ENCODE assay signal across 15 cellular contexts in genomic region chr1:14606632-14607031, GRCh38. TPM values are rescaled to one million over a fixed set of nuclear protein-coding genes. Genes with fewer than 3 reads are reported as not detected.
DNase-seq lines count a peak whose midpoint lies in the region; ATAC-seq and TF ChIP-seq lines count a peak whose summit lies in the region.
"Had no signal": no experiment of that assay in that cellular context is flagged by ENCODE, and none has a peak within 500 bp of the region (broad histone marks: within the 10 kb centered on the region; RNA-seq: fewer than 3 reads in every experiment).

No MANE protein-coding gene starts in this region.

- H3K4me3 ChIP-seq in GM23338 (no peak overlapping the region), adipocyte (ENCODE audit: low read length) (no peak overlapping the region), left lung (no peak overlapping the region)
- H3K4me3 ChIP-seq: ascending aorta, esophagus muscularis mucosa had no signal

- H4K20me1 ChIP-seq in GM23338 (replicated peaks; ENCODE audit: insufficient read depth), result peaks cover under 1% of the 10 kb centered on the region; the same call in 1 of the 2 replicates

- no peaks in the 10 kb centered on the region for H3K27me3 ChIP-seq in GM23338 (ENCODE audit: insufficient read depth)
- peaks cover 3% of the 10 kb centered on the region for H3K27me3 ChIP-seq in adipocyte (replicated peaks; ENCODE audit: control insufficient read depth, insufficient read depth, low read length)
- peaks cover 5 to 24% of the 10 kb centered on the region in 2 donors for H3K27me3 ChIP-seq in left lung
- H3K27me3 ChIP-seq: ascending aorta had no signal

- no peaks in the 10 kb centered on the region for H3K9me3 Mint-ChIP-seq in GM23338
- H3K9me3 Mint-ChIP-seq: CD14-positive monocyte, natural killer cell, WTC11 had no signal

- ATAC-seq in GM23338 (no peak), left lung (no peak)
- ATAC-seq: natural killer cell, WTC11 had no signal

- H3K27ac Mint-ChIP-seq in GM23338, result no peak overlapping the region
- H3K27ac Mint-ChIP-seq: CD14-positive monocyte, natural killer cell, WTC11 had no signal

- intact Hi-C loops in left lung (cut with DNase I), result no loop called here

- peaks cover 10% of the 10 kb centered on the region for H3K9me2 ChIP-seq in GM23338 (ENCODE audit: insufficient read depth)

- no peak overlapping the region for H3K9ac ChIP-seq in adipocyte (ENCODE audit: low read length)

- peaks cover 25% of the 10 kb centered on the region for H3K4me1 Mint-ChIP-seq in GM23338
- H3K4me1 Mint-ChIP-seq: natural killer cell had no signal

- H3K4me1 ChIP-seq in GM23338 (ENCODE audit: insufficient read depth), result peaks cover 30% of the 10 kb centered on the region
- peaks cover 13% of the 10 kb centered on the region for H3K4me1 ChIP-seq in adipocyte (ENCODE audit: control insufficient read depth, insufficient read depth, low read length)
- no peaks in the 10 kb centered on the region for H3K4me1 ChIP-seq in left lung
- H3K4me1 ChIP-seq: ascending aorta had no signal

- TF ChIP-seq CTCF in GM23338 (conservative IDR thresholded peaks at IDR 0.05; ENCODE audit: low read depth in 2 of 2) (peak; percentile 36 to 56), left lung (IDR thresholded peaks at IDR 0.05) (no peak)

- H2AFZ ChIP-seq in GM23338, result no peak overlapping the region

- no peaks in the 10 kb centered on the region for H3K9me3 ChIP-seq in adipocyte (ENCODE audit: control insufficient read depth, low read length)
- no peaks in the 10 kb centered on the region for H3K9me3 ChIP-seq in left lung
- H3K9me3 ChIP-seq: ascending aorta, esophagus muscularis mucosa had no signal

- no peak overlapping the region for H3K4me2 ChIP-seq in GM23338

- H3K36me3 Mint-ChIP-seq in GM23338 (ENCODE audit: low read depth), result no peaks in the 10 kb centered on the region
- H3K36me3 Mint-ChIP-seq: CD14-positive monocyte, natural killer cell had no signal

- no peak overlapping the region for H3K4me3 Mint-ChIP-seq in GM23338
- H3K4me3 Mint-ChIP-seq: CD14-positive monocyte, natural killer cell, WTC11 had no signal

- H3K36me3 ChIP-seq in GM23338 (ENCODE audit: insufficient read depth) (no peaks in the 10 kb centered on the region), adipocyte (ENCODE audit: control insufficient read depth, insufficient read depth, low read length, severe bottlenecking) (no peaks in the 10 kb centered on the region), left lung (no peaks in the 10 kb centered on the region)
- H3K36me3 ChIP-seq: ascending aorta, esophagus muscularis mucosa had no signal

- DNase-seq in Ammon's horn (ENCODE audit: low spot score), result peak; percentile 34
- no peak for DNase-seq in GM23338 (ENCODE audit: low spot score)
- peak; percentile 6 for DNase-seq in adipocyte (ENCODE audit: low read depth)
- DNase-seq in medulla oblongata (ENCODE audit: extremely low spot score), result peak; percentile 57
- DNase-seq in T-helper 1 cell, result no peak
- DNase-seq in left lung, result no peak
- no peak for DNase-seq in NCI-H748 treated with DMSO at 0.1 percent for 48 hours (lab: John Stamatoyannopoulos, UW)
- DNase-seq in NCI-H2107 (lab: John Stamatoyannopoulos, UW), result no peak
- DNase-seq: natural killer cell; SHP77; stimulated activated CD4-positive, alpha-beta T cell treated with anti-CD3 and anti-CD28 coated beads, Interleukin-12 subunit alpha, Interleukin-12 subunit beta, amount 100 ng/mL, for 4 hours had no signal

- H3K79me2 ChIP-seq in GM23338 (replicated peaks; ENCODE audit: insufficient read depth), result peaks cover 53% of the 10 kb centered on the region

- H3K27ac ChIP-seq in GM23338 (ENCODE audit: low read depth), result no peak overlapping the region
- no peak overlapping the region for H3K27ac ChIP-seq in left lung
- H3K27ac ChIP-seq: ascending aorta, esophagus muscularis mucosa had no signal

- no peaks in the 10 kb centered on the region for H3F3A ChIP-seq in GM23338 (replicated peaks; ENCODE audit: low read depth)

- peaks cover 3% of the 10 kb centered on the region for H3K27me3 Mint-ChIP-seq in GM23338 (ENCODE audit: insufficient read depth, low read depth, poor library complexity)

TF ChIP-seq in GM23338, 12 proteins besides CTCF, POLR2A, EP300 and RAD21:
- TF ChIP-seq, protein P1, sequence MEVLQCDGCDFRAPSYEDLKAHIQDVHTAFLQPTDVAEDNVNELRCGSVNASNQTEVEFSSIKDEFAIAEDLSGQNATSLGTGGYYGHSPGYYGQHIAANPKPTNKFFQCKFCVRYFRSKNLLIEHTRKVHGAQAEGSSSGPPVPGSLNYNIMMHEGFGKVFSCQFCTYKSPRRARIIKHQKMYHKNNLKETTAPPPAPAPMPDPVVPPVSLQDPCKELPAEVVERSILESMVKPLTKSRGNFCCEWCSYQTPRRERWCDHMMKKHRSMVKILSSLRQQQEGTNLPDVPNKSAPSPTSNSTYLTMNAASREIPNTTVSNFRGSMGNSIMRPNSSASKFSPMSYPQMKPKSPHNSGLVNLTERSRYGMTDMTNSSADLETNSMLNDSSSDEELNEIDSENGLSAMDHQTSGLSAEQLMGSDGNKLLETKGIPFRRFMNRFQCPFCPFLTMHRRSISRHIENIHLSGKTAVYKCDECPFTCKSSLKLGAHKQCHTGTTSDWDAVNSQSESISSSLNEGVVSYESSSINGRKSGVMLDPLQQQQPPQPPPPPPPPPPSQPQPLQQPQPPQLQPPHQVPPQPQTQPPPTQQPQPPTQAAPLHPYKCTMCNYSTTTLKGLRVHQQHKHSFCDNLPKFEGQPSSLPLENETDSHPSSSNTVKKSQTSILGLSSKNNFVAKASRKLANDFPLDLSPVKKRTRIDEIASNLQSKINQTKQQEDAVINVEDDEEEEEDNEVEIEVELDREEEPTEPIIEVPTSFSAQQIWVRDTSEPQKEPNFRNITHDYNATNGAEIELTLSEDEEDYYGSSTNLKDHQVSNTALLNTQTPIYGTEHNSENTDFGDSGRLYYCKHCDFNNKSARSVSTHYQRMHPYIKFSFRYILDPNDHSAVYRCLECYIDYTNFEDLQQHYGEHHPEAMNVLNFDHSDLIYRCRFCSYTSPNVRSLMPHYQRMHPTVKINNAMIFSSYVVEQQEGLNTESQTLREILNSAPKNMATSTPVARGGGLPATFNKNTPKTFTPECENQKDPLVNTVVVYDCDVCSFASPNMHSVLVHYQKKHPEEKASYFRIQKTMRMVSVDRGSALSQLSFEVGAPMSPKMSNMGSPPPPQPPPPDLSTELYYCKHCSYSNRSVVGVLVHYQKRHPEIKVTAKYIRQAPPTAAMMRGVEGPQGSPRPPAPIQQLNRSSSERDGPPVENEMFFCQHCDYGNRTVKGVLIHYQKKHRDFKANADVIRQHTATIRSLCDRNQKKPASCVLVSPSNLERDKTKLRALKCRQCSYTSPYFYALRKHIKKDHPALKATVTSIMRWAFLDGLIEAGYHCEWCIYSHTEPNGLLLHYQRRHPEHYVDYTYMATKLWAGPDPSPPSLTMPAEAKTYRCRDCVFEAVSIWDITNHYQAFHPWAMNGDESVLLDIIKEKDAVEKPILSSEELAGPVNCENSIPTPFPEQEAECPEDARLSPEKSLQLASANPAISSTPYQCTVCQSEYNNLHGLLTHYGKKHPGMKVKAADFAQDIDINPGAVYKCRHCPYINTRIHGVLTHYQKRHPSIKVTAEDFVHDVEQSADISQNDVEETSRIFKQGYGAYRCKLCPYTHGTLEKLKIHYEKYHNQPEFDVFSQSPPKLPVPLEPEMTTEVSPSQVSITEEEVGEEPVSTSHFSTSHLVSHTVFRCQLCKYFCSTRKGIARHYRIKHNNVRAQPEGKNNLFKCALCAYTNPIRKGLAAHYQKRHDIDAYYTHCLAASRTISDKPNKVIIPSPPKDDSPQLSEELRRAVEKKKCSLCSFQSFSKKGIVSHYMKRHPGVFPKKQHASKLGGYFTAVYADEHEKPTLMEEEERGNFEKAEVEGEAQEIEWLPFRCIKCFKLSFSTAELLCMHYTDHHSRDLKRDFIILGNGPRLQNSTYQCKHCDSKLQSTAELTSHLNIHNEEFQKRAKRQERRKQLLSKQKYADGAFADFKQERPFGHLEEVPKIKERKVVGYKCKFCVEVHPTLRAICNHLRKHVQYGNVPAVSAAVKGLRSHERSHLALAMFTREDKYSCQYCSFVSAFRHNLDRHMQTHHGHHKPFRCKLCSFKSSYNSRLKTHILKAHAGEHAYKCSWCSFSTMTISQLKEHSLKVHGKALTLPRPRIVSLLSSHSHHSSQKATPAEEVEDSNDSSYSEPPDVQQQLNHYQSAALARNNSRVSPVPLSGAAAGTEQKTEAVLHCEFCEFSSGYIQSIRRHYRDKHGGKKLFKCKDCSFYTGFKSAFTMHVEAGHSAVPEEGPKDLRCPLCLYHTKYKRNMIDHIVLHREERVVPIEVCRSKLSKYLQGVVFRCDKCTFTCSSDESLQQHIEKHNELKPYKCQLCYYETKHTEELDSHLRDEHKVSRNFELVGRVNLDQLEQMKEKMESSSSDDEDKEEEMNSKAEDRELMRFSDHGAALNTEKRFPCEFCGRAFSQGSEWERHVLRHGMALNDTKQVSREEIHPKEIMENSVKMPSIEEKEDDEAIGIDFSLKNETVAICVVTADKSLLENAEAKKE (CRISPR knock-in tag; IDR thresholded peaks at IDR 0.05), result no peak
- TF ChIP-seq EZH2phosphoT487 (IDR thresholded peaks at IDR 0.05; ENCODE audit: unreplicated experiment) (no peak), POLR2AphosphoS5 (IDR thresholded peaks at IDR 0.05; ENCODE audit: low read depth) (no peak), ZNF114 (CRISPR knock-in tag; IDR thresholded peaks at IDR 0.05) (no peak), CREB1 (CRISPR knock-in tag; IDR thresholded peaks at IDR 0.05; ENCODE audit: low read depth) (no peak), NANOG (IDR thresholded peaks at IDR 0.05; ENCODE audit: borderline replicate concordance) (no peak)
- TF ChIP-seq, protein P2, sequence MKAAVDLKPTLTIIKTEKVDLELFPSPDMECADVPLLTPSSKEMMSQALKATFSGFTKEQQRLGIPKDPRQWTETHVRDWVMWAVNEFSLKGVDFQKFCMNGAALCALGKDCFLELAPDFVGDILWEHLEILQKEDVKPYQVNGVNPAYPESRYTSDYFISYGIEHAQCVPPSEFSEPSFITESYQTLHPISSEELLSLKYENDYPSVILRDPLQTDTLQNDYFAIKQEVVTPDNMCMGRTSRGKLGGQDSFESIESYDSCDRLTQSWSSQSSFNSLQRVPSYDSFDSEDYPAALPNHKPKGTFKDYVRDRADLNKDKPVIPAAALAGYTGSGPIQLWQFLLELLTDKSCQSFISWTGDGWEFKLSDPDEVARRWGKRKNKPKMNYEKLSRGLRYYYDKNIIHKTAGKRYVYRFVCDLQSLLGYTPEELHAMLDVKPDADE (IDR thresholded peaks at IDR 0.05), result no peak

RNA-seq across cellular contexts. Expression of gene KAZN, which starts 8.1 kb away (rescaled TPM):
- total RNA-seq in GM23338 (2014; rRNA removed; shearing (Covaris generic)), result 10.0 and 15.0 TPM in 2 replicates
- polyA plus RNA-seq in GM23338 (2016; fragmentation: Nextera tagmentation; extraction: Ambion mirVana), result 9.9 and 11.2 TPM in 2 replicates
- total RNA-seq in left lung, result 10 to 100 TPM; 11.1 to 17.1 TPM
- polyA plus RNA-seq: CD14-positive monocyte had no signal

Comparison
In these comparisons a context has a peak if more than half of its experiments do, and no peak if none do; other contexts are left out.
1. DNase-seq: peak in Ammon's horn (single experiment), adipocyte (single experiment) and medulla oblongata (single experiment); none in GM23338 (single experiment), T-helper 1 cell (0 of 5), left lung (0 of 2), NCI-H748 treated with DMSO at 0.1 percent for 48 hours (single experiment) and NCI-H2107 (single experiment).
2. CTCF ChIP-seq: peak in GM23338 (2 of 2); none in left lung (0 of 2).